ENCODE assay signal across 13 cellular contexts in the genomic region with DNA sequence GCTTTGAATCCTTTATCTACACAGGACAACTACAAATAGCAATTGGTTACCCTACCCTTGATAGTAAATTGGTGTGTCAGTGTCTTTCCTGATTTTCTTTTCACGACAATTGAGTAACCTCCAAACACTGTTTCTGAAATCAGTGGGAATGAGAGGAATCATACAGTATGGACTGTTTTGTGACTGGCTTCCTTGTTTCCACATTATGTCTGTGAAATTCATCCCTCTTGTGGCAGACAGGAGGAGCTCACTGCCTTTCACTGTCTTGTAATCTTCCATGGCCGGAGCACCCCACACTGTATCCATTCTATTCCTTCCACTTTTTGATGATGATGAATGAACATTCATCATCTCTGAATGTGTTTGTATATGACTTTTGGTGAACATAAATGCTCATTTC.
DNase-seq lines count a peak whose midpoint lies in the region; ATAC-seq, FAIRE-seq and TF ChIP-seq lines count a peak whose summit lies in the region.
"Had no signal": no experiment of that assay in that cellular context is flagged by ENCODE, and none has a peak within 500 bp of the region (broad histone marks: within the 10 kb centered on the region; RNA-seq: fewer than 3 reads in every experiment).

No MANE protein-coding gene starts in this region.

- H3K9me3 ChIP-seq in BE2C: no peaks in the 10 kb centered on the region
- no peaks in the 10 kb centered on the region for H3K9me3 ChIP-seq in kidney (ENCODE audit: control insufficient read depth in 1 of 2, low read length in 2 of 2)

- in situ Hi-C loops in astrocyte of the cerebellum (cut with HindIII; ENCODE audit: low sequenced_read_pairs): no loop called here

- H3K36me3 ChIP-seq in BE2C (no peaks in the 10 kb centered on the region), kidney (ENCODE audit: control insufficient read depth in 1 of 2, insufficient read depth in 2 of 2, low read length in 2 of 2) (no peaks in the 10 kb centered on the region)

- H3K27ac ChIP-seq in HL-60 (replicated peaks): peak overlapping the region; percentile 52
- no peak overlapping the region for H3K27ac ChIP-seq in kidney (ENCODE audit: low read depth in 2 of 2, low read length in 2 of 2)

- FAIRE-seq in kidney (lab: Jason Lieb, UNC): no peak
- FAIRE-seq: urothelium cell line had no signal

- intact Hi-C loops in kidney (cut with DNase I): no loop called here

- no peak overlapping the region for H3K9ac ChIP-seq in kidney (ENCODE audit: low read length in 2 of 2)

- ATAC-seq in HG02981 (IDR thresholded peaks at IDR 0.05; ENCODE audit: unreplicated experiment) (no peak), HG03175 (IDR thresholded peaks at IDR 0.05; ENCODE audit: unreplicated experiment) (no peak)
- ATAC-seq: natural killer cell treated with Interleukin-12 subunit alpha and Interleukin-12 subunit beta and Interleukin-15 and Interleukin-18, amount 100 ng/mL, for 72 hours had no signal

- TF ChIP-seq CTCF in BE2C (IDR thresholded peaks at IDR 0.05; ENCODE audit: low read depth, low read length): peak; percentile 23; the same call in 1 of the 2 replicates
- no peak for TF ChIP-seq CTCF in HL-60 (IDR thresholded peaks at IDR 0.05; ENCODE audit: insufficient read depth, low read length)
- peak; percentile 40 for TF ChIP-seq CTCF in astrocyte of the cerebellum (IDR thresholded peaks at IDR 0.05; ENCODE audit: low read depth, low read length, missing control alignments)
- peak; percentile 3 for TF ChIP-seq CTCF in kidney (IDR thresholded peaks at IDR 0.05; ENCODE audit: borderline replicate concordance, extremely low read depth, insufficient read depth)

- H3K4me3 ChIP-seq in BE2C (ENCODE audit: low read depth, low read length) (no peak overlapping the region), HL-60 (replicated peaks; ENCODE audit: insufficient read depth, low read length) (no peak overlapping the region), astrocyte of the cerebellum (ENCODE audit: low read depth, low read length) (no peak overlapping the region), kidney (ENCODE audit: low read length in 2 of 2) (no peak overlapping the region)

- DNase-seq in BE2C: no peak
- peak in 1 of 2 experiments; percentile 59 for DNase-seq in HL-60 (ENCODE audit: low read depth in 1 of 2, low spot score in 1 of 2)
- DNase-seq in astrocyte of the cerebellum (ENCODE audit: low read depth): no peak
- no peak for DNase-seq in kidney
- no peak for DNase-seq in NCI-H1105 treated with DMSO at 0.1 percent for 48 hours (lab: John Stamatoyannopoulos, UW)
- DNase-seq in CD1c-positive myeloid dendritic cell (ENCODE audit: extremely low spot score): no peak
- DNase-seq: activated CD4-positive, alpha-beta T cell treated with anti-CD3 and anti-CD28 coated beads, Interleukin-2, amount 10 ng/mL, durations not matched to agents 7 days and 5 days; DMS79 treated with DMSO at 0.1 percent for 48 hours; glutamatergic neuron had no signal

- H3K27me3 ChIP-seq in BE2C (peaks cover 2% of the 10 kb centered on the region; the same call in 1 of the 2 replicates), HL-60 (ENCODE audit: insufficient read depth, poor library complexity, severe bottlenecking) (no peaks in the 10 kb centered on the region)

- no peaks in the 10 kb centered on the region for H3K4me1 ChIP-seq in BE2C
- H3K4me1 ChIP-seq in kidney (ENCODE audit: control insufficient read depth in 1 of 2, insufficient read depth in 1 of 2, low read depth in 1 of 2, low read length in 2 of 2): no peaks in the 10 kb centered on the region
